In the genomic region with DNA sequence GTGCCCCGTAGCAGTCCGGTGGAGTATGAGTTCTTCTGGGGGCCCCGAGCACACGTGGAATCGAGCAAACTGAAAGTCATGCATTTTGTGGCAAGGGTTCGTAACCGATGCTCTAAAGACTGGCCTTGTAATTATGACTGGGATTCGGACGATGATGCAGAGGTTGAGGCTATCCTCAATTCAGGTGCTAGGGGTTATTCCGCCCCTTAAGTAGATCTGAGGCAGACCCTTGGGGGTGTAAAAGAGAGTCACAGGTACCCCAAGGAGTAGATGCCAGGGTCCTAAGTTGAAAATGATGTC, we compare ENCODE assay signal across 8 cellular contexts. TPM values are rescaled to one million over a fixed set of nuclear protein-coding genes. Genes with fewer than 3 reads are reported as not detected.
A peak's percentile ranks its signal among the peaks of the same experiment; 100 is the strongest.
DNase-seq lines count a peak whose midpoint lies in the region; ATAC-seq, FAIRE-seq and TF ChIP-seq lines count a peak whose summit lies in the region.

No MANE protein-coding gene starts in this region.

- H3K27me3 Mint-ChIP-seq in central memory CD8-positive, alpha-beta T cell, result no peaks in the 10 kb centered on the region
- H3K27me3 Mint-ChIP-seq in natural killer cell (ENCODE audit: low read depth in 2 of 2), result peaks cover 0 to 7% of the 10 kb centered on the region in 2 donors

- peak overlapping the region; percentile 93 for H3K4me3 Mint-ChIP-seq in central memory CD8-positive, alpha-beta T cell
- peak overlapping the region; percentile 93 for H3K4me3 Mint-ChIP-seq in natural killer cell

- H3K36me3 Mint-ChIP-seq in central memory CD8-positive, alpha-beta T cell (ENCODE audit: insufficient read depth), result peaks cover 1% of the 10 kb centered on the region
- H3K36me3 Mint-ChIP-seq in natural killer cell, result no peaks in the 10 kb centered on the region

- DNase-seq in CD1c-positive myeloid dendritic cell (ENCODE audit: extremely low spot score), result peak; percentile 1
- DNase-seq in HTR-8/SVneo (ENCODE audit: insufficient read length, low spot score), result peak; percentile 0
- DNase-seq in central memory CD8-positive, alpha-beta T cell (ENCODE audit: low spot score in 2 of 2), result no peak
- DNase-seq in natural killer cell, result no peak
- no peak for DNase-seq in NCI-H1105 (lab: John Stamatoyannopoulos, UW)
- no peak for DNase-seq in NK-92 treated with Interleukin-12 subunit alpha and Interleukin-12 subunit beta, amount 100 ng/mL, for 24 hours (lab: John Stamatoyannopoulos, UW)

- intact Hi-C loops in natural killer cell (cut with micrococcal nuclease), result no loop called here

- no peaks in the 10 kb centered on the region for H3K9me3 Mint-ChIP-seq in central memory CD8-positive, alpha-beta T cell
- no peaks in the 10 kb centered on the region for H3K9me3 Mint-ChIP-seq in natural killer cell

- ATAC-seq in central memory CD8-positive, alpha-beta T cell (replicated peaks; ENCODE audit: extremely low read depth, poor library complexity, severe bottlenecking), result peak; percentile 7
- ATAC-seq in natural killer cell (peak in 1 of 3 donors; percentile 6), HG03039 (IDR thresholded peaks at IDR 0.05; ENCODE audit: unreplicated experiment) (no peak), HG03469 (IDR thresholded peaks at IDR 0.05; ENCODE audit: unreplicated experiment) (no peak)

- H3K27ac Mint-ChIP-seq in central memory CD8-positive, alpha-beta T cell (ENCODE audit: low read depth), result peak overlapping the region; percentile 84
- peak overlapping the region; percentile 90 to 93 for H3K27ac Mint-ChIP-seq in natural killer cell

- H3K4me1 Mint-ChIP-seq in central memory CD8-positive, alpha-beta T cell, result peaks cover 29% of the 10 kb centered on the region
- peaks cover 18 to 24% of the 10 kb centered on the region in 2 donors for H3K4me1 Mint-ChIP-seq in natural killer cell

- TF ChIP-seq CTCF in natural killer cell (IDR thresholded peaks at IDR 0.05), result no peak

- FAIRE-seq in HTR-8/SVneo (lab: Jason Lieb, UNC), result no peak

RNA-seq across cellular contexts. Expression of a gene that starts 0.8 kb away (rescaled TPM):
- total RNA-seq in natural killer cell, result 10 to 100 TPM; 10.7 to 13.0 (median 12.9) TPM

RNA-seq across cellular contexts. Expression of a gene that starts 36.9 kb away (rescaled TPM):
- under 1 TPM; 0.50 to 0.86 (median 0.85) TPM for total RNA-seq in natural killer cell

Comparison
In these comparisons a context has a peak if more than half of its experiments do, and no peak if none do; other contexts are left out.
1. DNase-seq: peak in CD1c-positive myeloid dendritic cell (single experiment) and HTR-8/SVneo (single experiment); none in central memory CD8-positive, alpha-beta T cell (0 of 2), natural killer cell (single experiment), NCI-H1105 (single experiment) and NK-92 treated with Interleukin-12 subunit alpha and Interleukin-12 subunit beta, amount 100 ng/mL, for 24 hours (single experiment).